ENCODE assay signal across 30 cellular contexts in the genomic region with DNA sequence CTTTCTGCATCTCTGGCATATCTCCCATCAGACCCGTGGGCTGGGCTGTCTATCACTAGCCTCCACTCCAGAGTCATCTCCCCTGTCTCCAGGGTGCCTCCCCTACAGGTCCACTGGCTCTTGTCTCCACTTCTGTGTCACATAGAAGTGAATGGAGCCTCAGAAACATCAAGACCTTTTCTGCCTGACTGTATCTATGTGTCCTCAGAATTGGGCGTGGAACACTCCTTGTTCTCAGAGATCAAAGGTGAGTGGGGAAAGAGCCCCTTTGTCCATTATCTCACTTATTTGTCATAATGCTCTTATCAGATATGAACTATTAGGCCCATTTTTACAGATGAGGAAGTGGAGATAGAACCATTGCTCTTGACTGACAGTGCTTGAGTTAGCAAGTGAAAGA.
"Had no signal": no experiment of that assay in that cellular context is flagged by ENCODE, and none has a peak within 500 bp of the region (broad histone marks: within the 10 kb centered on the region; RNA-seq: fewer than 3 reads in every experiment).

No MANE protein-coding gene starts in this region.

- H3K9ac ChIP-seq: neural progenitor cell, parathyroid adenoma had no signal

- H3K27me3 ChIP-seq: neural progenitor cell, ovary, right lobe of liver, sigmoid colon, spleen, stomach, thyroid gland, tibial nerve, upper lobe of left lung, vagina had no signal

- H3K36me3 Mint-ChIP-seq: naive thymus-derived CD8-positive, alpha-beta T cell; natural killer cell treated with Interleukin-12 subunit alpha and Interleukin-12 subunit beta and Interleukin-15 and Interleukin-18, amount 100 ng/mL, for 72 hours; neural progenitor cell; stimulated activated naive B cell treated with anti-CD40 and anti-IgM and Interleukin-4, amounts not matched to agents 10 μg/mL and 1 μg/mL and 100 μg/mL, for 72 hours had no signal

- ATAC-seq: naive thymus-derived CD8-positive, alpha-beta T cell; natural killer cell treated with Interleukin-12 subunit alpha and Interleukin-12 subunit beta and Interleukin-15 and Interleukin-18, amount 100 ng/mL, for 72 hours; psoas muscle; right cardiac atrium; right lobe of liver; stimulated activated naive B cell treated with anti-CD40 and anti-IgM and Interleukin-4, amounts not matched to agents 10 μg/mL and 1 μg/mL and 100 μg/mL, for 72 hours had no signal

- H2AFZ ChIP-seq: neural progenitor cell, parathyroid adenoma had no signal

- DNase-seq: naive thymus-derived CD8-positive, alpha-beta T cell; occipital lobe; ovary; posterior cingulate gyrus; psoas muscle; right cardiac atrium; right lobe of liver; sigmoid colon; spleen; stimulated activated CD4-positive, alpha-beta T cell treated with anti-CD3 and anti-CD28 coated beads, Interleukin-12 subunit alpha, Interleukin-12 subunit beta, amount 100 ng/mL, for 4 hours; stimulated activated CD4-positive, alpha-beta T cell treated with anti-CD3 and anti-CD28 coated beads, Interleukin-1b, Interleukin-23, amount 100 ng/mL, for 48 hours; stimulated activated CD4-positive, alpha-beta T cell treated with anti-CD3 and anti-CD28 coated beads, Interleukin-4, amount 100 ng/mL, for 1 hour; stimulated activated CD4-positive, alpha-beta T cell treated with anti-CD3 and anti-CD28 coated beads, Interleukin-4, amount 100 ng/mL, for 4 hours; stimulated activated CD8-positive, alpha-beta memory T cell treated with anti-CD3 and anti-CD28 coated beads, Interleukin-4, amount 100 ng/mL, for 48 hours; stimulated activated naive B cell treated with anti-CD40 and anti-IgM and Interleukin-4, amounts not matched to agents 10 μg/mL and 1 μg/mL and 100 μg/mL, for 72 hours; stimulated activated naive CD4-positive, alpha-beta T cell treated with Interleukin-2 at 50 U/mL for 16 hours; stomach; thyroid gland; trophoblast cell had no signal

- H3K36me3 ChIP-seq: neural progenitor cell, ovary, right lobe of liver, sigmoid colon, spleen, stomach, thoracic aorta, thyroid gland, tibial nerve, upper lobe of left lung, vagina had no signal

- FAIRE-seq: urothelium cell line had no signal

- H3K4me3 ChIP-seq: neural progenitor cell, ovary, psoas muscle, right lobe of liver, sigmoid colon, smooth muscle cell, spleen, stomach, thoracic aorta, thyroid gland, tibial nerve, upper lobe of left lung, vagina had no signal

- H3K27ac Mint-ChIP-seq: naive thymus-derived CD8-positive, alpha-beta T cell; natural killer cell treated with Interleukin-12 subunit alpha and Interleukin-12 subunit beta and Interleukin-15 and Interleukin-18, amount 100 ng/mL, for 72 hours; neural progenitor cell; progenitor cell of endocrine pancreas; stimulated activated naive B cell treated with anti-CD40 and anti-IgM and Interleukin-4, amounts not matched to agents 10 μg/mL and 1 μg/mL and 100 μg/mL, for 72 hours; stimulated activated naive CD8-positive, alpha-beta T cell treated with anti-CD3 and anti-CD28 coated beads, Interleukin-15, Interleukin-2, amounts not matched to agents 100 ng/mL and 50 ng/mL, for 24 hours had no signal

- H3K9me3 ChIP-seq: ovary, psoas muscle, right lobe of liver, sigmoid colon, spleen, stomach, thoracic aorta, thyroid gland, tibial nerve, upper lobe of left lung, vagina had no signal

- H3K4me2 ChIP-seq: neural progenitor cell, smooth muscle cell had no signal

- H3K9me3 Mint-ChIP-seq: natural killer cell treated with Interleukin-12 subunit alpha and Interleukin-12 subunit beta and Interleukin-15 and Interleukin-18, amount 100 ng/mL, for 72 hours; stimulated activated naive CD8-positive, alpha-beta T cell treated with anti-CD3 and anti-CD28 coated beads, Interleukin-15, Interleukin-2, amounts not matched to agents 100 ng/mL and 50 ng/mL, for 24 hours had no signal

- H3K79me2 ChIP-seq: parathyroid adenoma had no signal

- H3K4me1 Mint-ChIP-seq: naive thymus-derived CD8-positive, alpha-beta T cell; neural progenitor cell; stimulated activated naive B cell treated with anti-CD40 and anti-IgM and Interleukin-4, amounts not matched to agents 10 μg/mL and 1 μg/mL and 100 μg/mL, for 72 hours had no signal

- H3K4me3 Mint-ChIP-seq: naive thymus-derived CD8-positive, alpha-beta T cell; natural killer cell treated with Interleukin-12 subunit alpha and Interleukin-12 subunit beta and Interleukin-15 and Interleukin-18, amount 100 ng/mL, for 72 hours; neural progenitor cell; stimulated activated naive B cell treated with anti-CD40 and anti-IgM and Interleukin-4, amounts not matched to agents 10 μg/mL and 1 μg/mL and 100 μg/mL, for 72 hours; stimulated activated naive CD8-positive, alpha-beta T cell treated with anti-CD3 and anti-CD28 coated beads, Interleukin-15, Interleukin-2, amounts not matched to agents 100 ng/mL and 50 ng/mL, for 24 hours had no signal

- H3K4me1 ChIP-seq: parathyroid adenoma, psoas muscle, right lobe of liver, sigmoid colon, spleen, stomach, thyroid gland, tibial nerve, upper lobe of left lung, vagina had no signal
